1 cellular context compared by ENCODE assay signal in genomic region chr3:48661501-48662139, GRCh38.
TF ChIP-seq lines count a peak whose summit lies in the region.

No MANE protein-coding gene starts in this region.

TF ChIP-seq in HepG2, 621 proteins besides CTCF, POLR2A, EP300 and RAD21 (continued from another document):
- peak; percentile 100 for TF ChIP-seq SMAD9 (CRISPR knock-in tag; IDR thresholded peaks at IDR 0.05)
- TF ChIP-seq CREB3 (CRISPR knock-in tag; IDR thresholded peaks at IDR 0.05) = peak; percentile 100
